10 cellular contexts compared by ENCODE assay signal in the genomic region with DNA sequence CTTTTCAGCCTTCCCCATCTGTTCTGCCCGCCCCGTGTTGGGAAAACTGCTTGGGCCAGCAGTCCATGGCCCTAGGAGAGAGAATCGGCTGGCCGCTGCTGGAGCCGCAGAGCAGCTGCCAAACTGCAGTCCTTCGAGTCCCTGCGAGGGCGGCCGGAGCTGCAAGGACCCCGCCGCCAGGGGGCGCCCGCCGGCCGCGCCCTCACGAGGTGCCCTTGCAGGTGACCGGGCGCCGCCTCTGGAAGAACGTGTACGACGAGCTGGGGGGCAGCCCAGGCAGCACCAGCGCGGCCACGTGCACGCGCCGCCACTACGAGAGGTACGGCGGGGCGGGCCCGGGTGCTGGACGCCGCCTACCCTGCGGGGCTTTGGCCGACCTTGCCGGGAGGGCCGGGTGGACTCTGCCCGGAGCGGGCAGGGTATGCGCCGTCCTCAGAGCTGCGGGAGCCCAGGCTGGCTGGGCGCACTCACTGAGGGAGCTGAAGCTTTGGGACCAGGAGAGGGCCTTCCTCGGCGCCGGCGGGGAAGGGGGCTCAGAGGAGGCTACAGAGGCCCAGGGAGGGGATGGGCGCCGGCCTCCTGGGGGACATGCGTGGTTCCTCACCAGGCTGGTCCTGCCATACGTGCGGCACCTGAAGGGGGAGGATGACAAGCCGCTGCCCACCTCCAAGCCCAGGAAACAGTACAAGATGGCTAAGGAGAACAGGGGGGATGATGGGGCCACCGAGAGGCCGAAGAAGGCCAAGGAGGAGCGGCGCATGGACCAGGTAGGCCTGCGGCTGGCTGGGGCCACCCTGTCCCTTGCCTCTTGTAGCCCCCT. TPM values are rescaled to one million over a fixed set of nuclear protein-coding genes. Genes with fewer than 3 reads are reported as not detected.
DNase-seq lines count a peak whose midpoint lies in the region; ATAC-seq and TF ChIP-seq lines count a peak whose summit lies in the region.
"Had no signal": no experiment of that assay in that cellular context is flagged by ENCODE, and none has a peak within 500 bp of the region (broad histone marks: within the 10 kb centered on the region; RNA-seq: fewer than 3 reads in every experiment).

No MANE protein-coding gene starts in this region.

- no peak overlapping the region for H2AFZ ChIP-seq in OCI-LY1 (ENCODE audit: low read length)

- H3K36me3 ChIP-seq in OCI-LY1 (ENCODE audit: insufficient read depth, low read length) = no peaks in the 10 kb centered on the region
- H3K36me3 ChIP-seq in esophagus squamous epithelium = peaks cover 14 to 61% (median 21%) of the 10 kb centered on the region in 3 donors

- H3K79me2 ChIP-seq in OCI-LY1 (ENCODE audit: insufficient read depth, low read length) = no peaks in the 10 kb centered on the region

- no peak for TF ChIP-seq POLR2A in esophagus squamous epithelium (IDR thresholded peaks at IDR 0.05)

- 92 to 96% methylated on average over 5 to 8 of the region's 61 CpGs for WGBS in esophagus squamous epithelium, 2 donors

- intact Hi-C loops in esophagus squamous epithelium (cut with DNase I) (no loop called here), posterior vena cava (cut with DNase I) (no loop called here)
- intact Hi-C loops in activated CD4-positive, alpha-beta T cell treated with anti-CD3 and anti-CD28 coated beads, Interleukin-2, amount 10 ng/mL, durations not matched to agents 24 days and 14 days (cut with micrococcal nuclease) = no loop called here

- H3K4me2 ChIP-seq in OCI-LY1 (ENCODE audit: low read length) = no peak overlapping the region

- H4K20me1 ChIP-seq in OCI-LY1 (ENCODE audit: insufficient read depth, low read length) = no peaks in the 10 kb centered on the region

- H3K4me3 Mint-ChIP-seq in activated CD4-positive, alpha-beta T cell treated with anti-CD3 and anti-CD28 coated beads, Interleukin-2, amount 10 ng/mL, durations not matched to agents 24 days and 14 days = no peak overlapping the region

- H3K9ac ChIP-seq in OCI-LY1 (ENCODE audit: low read length) = no peak overlapping the region

- no peak for ATAC-seq in GM21447 (IDR thresholded peaks at IDR 0.05; ENCODE audit: unreplicated experiment)

- H3F3A ChIP-seq in OCI-LY1 (ENCODE audit: insufficient read depth, low read length) = no peaks in the 10 kb centered on the region

- no peak overlapping the region for H3K27ac Mint-ChIP-seq in activated CD4-positive, alpha-beta T cell treated with anti-CD3 and anti-CD28 coated beads, Interleukin-2, amount 10 ng/mL, durations not matched to agents 24 days and 14 days

- H3K9me3 Mint-ChIP-seq in activated CD4-positive, alpha-beta T cell treated with anti-CD3 and anti-CD28 coated beads, Interleukin-2, amount 10 ng/mL, durations not matched to agents 24 days and 14 days = no peaks in the 10 kb centered on the region

- H3K9me2 ChIP-seq in OCI-LY1 (ENCODE audit: low read depth, low read length) = no peaks in the 10 kb centered on the region

- H3K9me3 ChIP-seq in OCI-LY1 (ENCODE audit: low read length) (no peaks in the 10 kb centered on the region), esophagus squamous epithelium (no peaks in the 10 kb centered on the region)

- no peak overlapping the region for H3K27ac ChIP-seq in OCI-LY1 (ENCODE audit: low read depth, low read length, poor library complexity, severe bottlenecking)
- H3K27ac ChIP-seq in esophagus squamous epithelium = no peak overlapping the region
- no peak overlapping the region for H3K27ac ChIP-seq in substantia nigra (ENCODE audit: low read depth, low read length, poor library complexity, severe bottlenecking)

- DNase-seq in GM03348 (ENCODE audit: low spot score) (peak; percentile 24), esophagus squamous epithelium (lab: John Stamatoyannopoulos, UW) (no peak), posterior vena cava (ENCODE audit: low spot score) (peak; percentile 80), hippocampal formation (lab: John Stamatoyannopoulos, UW) (no peak), substantia nigra (lab: John Stamatoyannopoulos, UW) (no peak)
- no peak for DNase-seq in activated CD4-positive, alpha-beta T cell treated with anti-CD3 and anti-CD28 coated beads, Interleukin-2, amount 10 ng/mL, durations not matched to agents 24 days and 14 days
- DNase-seq: left cardiac atrium, NCI-H1417 treated with DMSO at 0.1 percent for 48 hours had no signal

- peak; percentile 71 for TF ChIP-seq CTCF in OCI-LY1 (IDR thresholded peaks at IDR 0.05; ENCODE audit: low read length)
- TF ChIP-seq CTCF in esophagus squamous epithelium (IDR thresholded peaks at IDR 0.05) = peak; percentile 46 to 85 (median 70)

- peaks cover 37% of the 10 kb centered on the region for H3K4me1 Mint-ChIP-seq in activated CD4-positive, alpha-beta T cell treated with anti-CD3 and anti-CD28 coated beads, Interleukin-2, amount 10 ng/mL, durations not matched to agents 24 days and 14 days

- H3K27me3 ChIP-seq in OCI-LY1 (ENCODE audit: insufficient read depth, low read length) (no peaks in the 10 kb centered on the region), esophagus squamous epithelium (no peaks in the 10 kb centered on the region)

- H3K27me3 Mint-ChIP-seq in activated CD4-positive, alpha-beta T cell treated with anti-CD3 and anti-CD28 coated beads, Interleukin-2, amount 10 ng/mL, durations not matched to agents 24 days and 14 days = no peaks in the 10 kb centered on the region

- peaks cover 47% of the 10 kb centered on the region for H3K36me3 Mint-ChIP-seq in activated CD4-positive, alpha-beta T cell treated with anti-CD3 and anti-CD28 coated beads, Interleukin-2, amount 10 ng/mL, durations not matched to agents 24 days and 14 days (ENCODE audit: low read depth)

- no peaks in the 10 kb centered on the region for H3K4me1 ChIP-seq in OCI-LY1 (ENCODE audit: insufficient read depth, low read length, severe bottlenecking)
- H3K4me1 ChIP-seq in esophagus squamous epithelium = peaks cover 7 to 66% (median 16%) of the 10 kb centered on the region in 3 donors

- H3K4me3 ChIP-seq in OCI-LY1 (ENCODE audit: low read depth, low read length, poor library complexity, severe bottlenecking) (no peak overlapping the region), esophagus squamous epithelium (no peak overlapping the region)

RNA-seq across cellular contexts. Expression of a gene that starts 13.6 kb away (rescaled TPM):
- total RNA-seq in esophagus squamous epithelium (10 to 100 TPM in 1 of 4 donors, 1 to 10 TPM in 3; 2.8 to 25.9 (median 5.7) TPM), posterior vena cava (100 to 1,000 TPM in 1 of 2 donors, 10 to 100 TPM in 1; 67.4 to 179 TPM)
- 214 and 229 TPM in 2 replicates for total RNA-seq in activated CD4-positive, alpha-beta T cell treated with anti-CD3 and anti-CD28 coated beads, Interleukin-2, amount 10 ng/mL, durations not matched to agents 24 days and 14 days

RNA-seq across cellular contexts. Expression of a gene that starts 45.0 kb away (rescaled TPM):
- total RNA-seq in esophagus squamous epithelium = not detected
- under 1 TPM in 1 of 2 donors, not detected in 1; 0.14 TPM for total RNA-seq in posterior vena cava
- total RNA-seq in activated CD4-positive, alpha-beta T cell treated with anti-CD3 and anti-CD28 coated beads, Interleukin-2, amount 10 ng/mL, durations not matched to agents 24 days and 14 days = 1.0 and 1.2 TPM in 2 replicates

Comparison
In these comparisons a context has a peak if more than half of its experiments do, and no peak if none do; other contexts are left out.
1. DNase-seq: peak in GM03348 (single experiment) and posterior vena cava (single experiment); none in esophagus squamous epithelium (single experiment), hippocampal formation (0 of 2), activated CD4-positive, alpha-beta T cell treated with anti-CD3 and anti-CD28 coated beads, Interleukin-2, amount 10 ng/mL, durations not matched to agents 24 days and 14 days (single experiment) and substantia nigra (0 of 49).